ENCODE assay signal across 8 cellular contexts in genomic region chr14:75979071-75979571, GRCh38. TPM values are rescaled to one million over a fixed set of nuclear protein-coding genes. Genes with fewer than 3 reads are reported as not detected.
DNase-seq lines count a peak whose midpoint lies in the region; ATAC-seq and TF ChIP-seq lines count a peak whose summit lies in the region.

No MANE protein-coding gene starts in this region.

- intact Hi-C loops in dorsolateral prefrontal cortex (cut with DNase I): loop anchor here in 1 of 2 donors (1.0 kb wide), 1 partner anchor 73 kb away; no protein-coding TSS in a partner anchor

- peak overlapping the region in 6 of 10 donors; percentile 15 to 66 (median 48) for H3K4me3 Mint-ChIP-seq in naive thymus-derived CD8-positive, alpha-beta T cell

- H3K9me3 Mint-ChIP-seq in naive thymus-derived CD8-positive, alpha-beta T cell: no peaks in the 10 kb centered on the region

- TF ChIP-seq CTCF in dorsolateral prefrontal cortex (IDR thresholded peaks at IDR 0.05 in 54 of 56, conservative IDR thresholded peaks at IDR 0.05 in 2 of 56; ENCODE audit: low read depth in 1 of 56, partially characterized antibody in 56 of 56): peak in 55 of 56 donors; percentile 30 to 79 (median 59)

- in situ Hi-C loops in G401 (cut with HindIII; ENCODE audit: low sequenced_read_pairs): loop anchor here (25.0 kb wide), 1 partner anchor 267 kb away; no protein-coding TSS in a partner anchor

- peaks cover 0 to 2% (median 0%) of the 10 kb centered on the region in 3 donors for H3K36me3 Mint-ChIP-seq in naive thymus-derived CD8-positive, alpha-beta T cell

- H3K27ac Mint-ChIP-seq in naive thymus-derived CD8-positive, alpha-beta T cell: peak overlapping the region in 6 of 10 donors; percentile 39 to 68 (median 60)

- H3K27ac ChIP-seq in dorsolateral prefrontal cortex: peak overlapping the region in 50 of 59 donors; percentile 1 to 99 (median 96)

- ATAC-seq in naive thymus-derived CD8-positive, alpha-beta T cell: no peak
- no peak for ATAC-seq in GM19395 (IDR thresholded peaks at IDR 0.05; ENCODE audit: unreplicated experiment)

- peak; percentile 55 for DNase-seq in activated CD8-positive, alpha-beta memory T cell treated with anti-CD3 and anti-CD28 coated beads, Interleukin-2, amount 50 U/mL, for 48 hours
- DNase-seq in activated CD8-positive, alpha-beta memory T cell treated with anti-CD3 and anti-CD28 coated beads for 24 hours: no peak
- DNase-seq in dorsolateral prefrontal cortex (peak in 5 of 10 donors; percentile 27 to 53 (median 51)), G401 (ENCODE audit: low spot score) (no peak)
- DNase-seq in naive thymus-derived CD8-positive, alpha-beta T cell: peak in 4 of 10 donors; percentile 12 to 19 (median 14)
- DNase-seq in activated effector memory CD4-positive, alpha-beta T cell treated with Interleukin-2 at 50 U/mL for 16 hours: no peak

- H3K4me3 ChIP-seq in dorsolateral prefrontal cortex: peak overlapping the region in 58 of 59 donors; percentile 16 to 86 (median 78)

- H3K4me1 Mint-ChIP-seq in naive thymus-derived CD8-positive, alpha-beta T cell: peaks cover 19 to 47% (median 42%) of the 10 kb centered on the region in 4 donors

- H3K27me3 Mint-ChIP-seq in naive thymus-derived CD8-positive, alpha-beta T cell: no peaks in the 10 kb centered on the region

- POLR2A ChIA-PET in naive thymus-derived CD8-positive, alpha-beta T cell (lab: Charles Lee): no interaction called here

- H3K27me3 ChIP-seq in dorsolateral prefrontal cortex: no peaks in the 10 kb centered on the region

TF ChIP-seq in PFSK-1, 5 proteins besides CTCF, POLR2A, EP300 and RAD21:
- TF ChIP-seq FOXP2 (optimal IDR thresholded peaks at IDR 0.05; ENCODE audit: borderline replicate concordance, extremely low read depth, extremely low read length, insufficient read depth) (no peak), TAF1 (IDR thresholded peaks at IDR 0.05; ENCODE audit: borderline replicate concordance, insufficient read depth, low read length) (0 out of 2 replicates have a peak, but pooled peaks have one; percentile 37)

RNA-seq across cellular contexts. Expression of gene TGFB3, which starts 2.7 kb away (rescaled TPM):
- 33.3 TPM for polyA plus RNA-seq in PFSK-1 (2012; ENCODE audit: insufficient read length, low read depth)
- total RNA-seq in dorsolateral prefrontal cortex: 100 to 1,000 TPM in 13 of 120 experiments, 10 to 100 TPM in 107; 15.5 to 151 (median 45.7) TPM
- 1 to 10 TPM; 9.1 to 9.6 TPM for total RNA-seq in naive thymus-derived CD8-positive, alpha-beta T cell
- polyA plus RNA-seq in naive thymus-derived CD8-positive, alpha-beta T cell: under 1 TPM in 2 of 3 donors, not detected in 1; 0.30 to 0.68 TPM
- 3.1 and 3.9 TPM in 2 replicates for total RNA-seq in G401 (2014; rRNA removed; shearing (Covaris generic))

RNA-seq across cellular contexts. Expression of gene IFT43, which starts 6.4 kb away (rescaled TPM):
- 45.5 TPM for polyA plus RNA-seq in PFSK-1 (2012; ENCODE audit: insufficient read length, low read depth)
- total RNA-seq in dorsolateral prefrontal cortex: 10 to 100 TPM; 24.1 to 68.0 (median 40.6) TPM
- 10 to 100 TPM; 13.6 to 15.6 TPM for total RNA-seq in naive thymus-derived CD8-positive, alpha-beta T cell
- polyA plus RNA-seq in naive thymus-derived CD8-positive, alpha-beta T cell: 10 to 100 TPM; 15.0 to 27.1 (median 17.6) TPM
- total RNA-seq in G401 (2014; rRNA removed; shearing (Covaris generic)): 38.9 and 43.7 TPM in 2 replicates
